Comparison of ENCODE assay signal across 9 cellular contexts in the genomic region with DNA sequence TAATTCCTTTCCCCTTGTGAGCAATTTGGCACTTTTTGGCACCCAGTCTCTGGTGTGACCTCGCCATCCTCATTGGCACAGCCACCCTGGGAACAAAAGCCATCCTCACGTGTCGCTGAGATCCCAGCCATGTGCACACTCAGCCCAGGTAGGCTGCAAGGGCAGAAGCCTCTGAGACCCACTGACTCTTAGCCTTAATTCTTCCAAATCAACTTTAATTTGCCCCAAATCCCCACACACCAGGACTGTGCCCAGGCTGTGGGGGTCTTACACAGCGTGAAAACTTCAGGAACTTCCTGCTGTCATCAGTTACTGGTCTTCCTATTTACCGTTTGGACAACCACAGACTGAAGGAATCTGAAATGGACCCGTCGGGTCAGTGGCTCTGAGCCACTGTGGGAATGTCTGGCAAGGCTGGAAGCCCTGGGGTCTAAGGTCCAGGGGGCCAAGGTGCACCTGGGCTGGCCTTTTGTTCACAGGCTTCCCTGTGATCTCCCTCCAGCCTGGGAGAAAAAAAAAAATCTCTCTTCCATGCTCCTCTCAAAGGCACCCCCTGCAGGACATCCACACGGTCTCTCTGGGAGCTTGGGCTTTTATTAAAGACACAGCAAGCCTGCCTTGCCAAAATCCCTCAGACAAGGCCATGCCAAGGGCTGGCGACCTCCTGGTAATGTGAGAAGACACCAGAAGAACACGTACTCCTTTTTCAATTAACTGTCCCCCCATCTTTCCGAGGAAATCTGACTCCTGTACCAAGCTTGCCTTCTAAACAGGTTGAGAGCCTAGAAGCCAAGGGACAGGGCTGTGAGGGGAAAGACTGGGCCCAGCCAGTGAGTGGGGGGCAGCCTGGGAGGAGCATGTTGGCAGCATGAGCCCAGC. TPM values are rescaled to one million over a fixed set of nuclear protein-coding genes. Genes with fewer than 3 reads are reported as not detected.
A peak's percentile ranks its signal among the peaks of the same experiment; 100 is the strongest.
DNase-seq lines count a peak whose midpoint lies in the region; ATAC-seq and TF ChIP-seq lines count a peak whose summit lies in the region.
"Had no signal": no experiment of that assay in that cellular context is flagged by ENCODE, and none has a peak within 500 bp of the region (broad histone marks: within the 10 kb centered on the region; RNA-seq: fewer than 3 reads in every experiment).

No MANE protein-coding gene starts in this region.

- H3K9me3 ChIP-seq in suprapubic skin, result no peaks in the 10 kb centered on the region

- WGBS in suprapubic skin, result 51% methylated on average over 11 of the region's 11 CpGs

- ATAC-seq in left ventricle myocardium superior, result peak; percentile 71
- no peak for ATAC-seq in HG02852 (IDR thresholded peaks at IDR 0.05; ENCODE audit: unreplicated experiment)

- TF ChIP-seq CTCF in LNCAP (IDR thresholded peaks at IDR 0.05), result peak; percentile 36; the same call in 1 of the 2 replicates
- TF ChIP-seq CTCF in VCaP (conservative IDR thresholded peaks at IDR 0.05), result peak; percentile 74
- TF ChIP-seq CTCF in suprapubic skin (IDR thresholded peaks at IDR 0.05), result peak; percentile 18 to 44

- intact Hi-C loops in left ventricle myocardium superior (cut with micrococcal nuclease), result no loop called here

- peaks cover 40% of the 10 kb centered on the region for H3K4me1 ChIP-seq in suprapubic skin

- DNase-seq in DMS 273 treated with DMSO at 0.1 percent for 48 hours (lab: John Stamatoyannopoulos, UW) (peak; percentile 36), left ventricle myocardium superior (peak; percentile 74), suprapubic skin (ENCODE audit: low spot score in 2 of 2) (no peak)
- DNase-seq in activated CD4-positive, alpha-beta T cell treated with anti-CD3 and anti-CD28 coated beads for 1 hour, result no peak
- no peak for DNase-seq in stimulated activated naive CD4-positive, alpha-beta T cell treated with Interleukin-2 at 50 U/mL for 16 hours (lab: John Stamatoyannopoulos, UW)

- H3K4me3 ChIP-seq in suprapubic skin, result no peak overlapping the region

- no peak for TF ChIP-seq EP300 in suprapubic skin (IDR thresholded peaks at IDR 0.05)

- H3K36me3 ChIP-seq in suprapubic skin, result no peaks in the 10 kb centered on the region

- TF ChIP-seq POLR2A in suprapubic skin (IDR thresholded peaks at IDR 0.05), result no peak

- H3K27me3 ChIP-seq in suprapubic skin, result no peaks in the 10 kb centered on the region

- H3K27ac ChIP-seq in VCaP (no peak overlapping the region), suprapubic skin (no peak overlapping the region)
- H3K27ac ChIP-seq: KMS-11 had no signal

RNA-seq across cellular contexts. Expression of a gene that starts 42.1 kb away (rescaled TPM):
- total RNA-seq in left ventricle myocardium superior (246 TPM), suprapubic skin (100 to 1,000 TPM in 3 of 4 donors, 10 to 100 TPM in 1; 88.8 to 159 (median 128) TPM)

Comparison
In these comparisons a context has a peak if more than half of its experiments do, and no peak if none do; other contexts are left out.
1. DNase-seq: peak in DMS 273 treated with DMSO at 0.1 percent for 48 hours (single experiment) and left ventricle myocardium superior (single experiment); none in suprapubic skin (0 of 2), activated CD4-positive, alpha-beta T cell treated with anti-CD3 and anti-CD28 coated beads for 1 hour (single experiment) and stimulated activated naive CD4-positive, alpha-beta T cell treated with Interleukin-2 at 50 U/mL for 16 hours (single experiment).
2. Peak in every context shown above with its lines, with median percentiles within 50 percentile points of each other: CTCF ChIP-seq.